In the genomic region with DNA sequence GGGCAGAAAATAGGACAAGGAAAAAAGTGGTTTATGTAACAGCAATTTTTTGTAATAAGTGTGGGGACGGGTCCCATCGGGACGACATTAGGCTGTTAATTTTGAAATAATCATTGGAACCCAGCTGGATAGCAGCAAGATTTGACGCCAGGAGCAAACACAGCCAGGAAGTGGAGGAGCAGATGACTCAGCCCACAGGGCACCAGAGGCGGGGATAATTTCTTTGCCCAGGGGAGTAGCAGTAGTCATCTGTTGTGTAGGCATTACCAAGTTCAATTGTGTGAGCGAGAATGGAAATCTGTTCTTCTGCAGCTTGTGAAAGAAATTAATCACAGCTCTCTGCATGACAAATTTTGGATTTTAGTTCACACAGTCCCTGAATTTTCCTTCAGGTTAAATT, we compare ENCODE assay signal across 8 cellular contexts. TPM values are rescaled to one million over a fixed set of nuclear protein-coding genes. Genes with fewer than 3 reads are reported as not detected.
DNase-seq lines count a peak whose midpoint lies in the region; ATAC-seq and TF ChIP-seq lines count a peak whose summit lies in the region.

No MANE protein-coding gene starts in this region.

- no peaks in the 10 kb centered on the region for H3K4me1 ChIP-seq in neural progenitor cell

- H3K27ac Mint-ChIP-seq in CD14-positive monocyte (peak overlapping the region; percentile 86 to 98 (median 94)), neural progenitor cell (peak overlapping the region; percentile 85)

- no peaks in the 10 kb centered on the region for H3K27me3 ChIP-seq in neural progenitor cell

- no peaks in the 10 kb centered on the region for H3K36me3 ChIP-seq in neural progenitor cell

- peaks cover 0 to 2% (median 0%) of the 10 kb centered on the region in 3 donors for H3K27me3 Mint-ChIP-seq in CD14-positive monocyte (ENCODE audit: low read depth in 3 of 3)
- H3K27me3 Mint-ChIP-seq in neural progenitor cell (ENCODE audit: insufficient read depth, low read depth), result no peaks in the 10 kb centered on the region

- peak overlapping the region; percentile 37 for H2AFZ ChIP-seq in neural progenitor cell (replicated peaks)

- no peak overlapping the region for H3K4me2 ChIP-seq in neural progenitor cell

- H4K20me1 ChIP-seq in neural progenitor cell (ENCODE audit: low read depth), result no peaks in the 10 kb centered on the region

- H3K9me3 ChIP-seq in neural progenitor cell (ENCODE audit: low read depth), result no peaks in the 10 kb centered on the region

- H3K4me3 Mint-ChIP-seq in CD14-positive monocyte (peak overlapping the region in 1 of 2 donors; percentile 63), neural progenitor cell (no peak overlapping the region)

- no peak overlapping the region for H3K9ac ChIP-seq in neural progenitor cell

- intact Hi-C loops in CD14-positive monocyte (cut with micrococcal nuclease), result no loop called here

- peak; percentile 88 for DNase-seq in CD14-positive monocyte (ENCODE audit: low spot score)
- peak; percentile 68 for DNase-seq in HK-2 (ENCODE audit: unreplicated experiment)
- peak; percentile 77 for DNase-seq in SK-MEL-5 (ENCODE audit: low read depth, low spot score)
- peak; percentile 88 for DNase-seq in fibroblast of the aortic adventitia (ENCODE audit: low read depth)
- no peak for DNase-seq in neural progenitor cell (ENCODE audit: low spot score)
- DNase-seq in stimulated activated CD8-positive, alpha-beta memory T cell treated with anti-CD3 and anti-CD28 coated beads, Interleukin-4, amount 100 ng/mL, for 48 hours, result no peak

- in situ Hi-C loops in SK-MEL-5 (cut with HindIII; ENCODE audit: low pct_unique_long_range_greater_than_20kb, low sequenced_read_pairs), result no loop called here

- H3K9me3 Mint-ChIP-seq in CD14-positive monocyte, result no peaks in the 10 kb centered on the region
- no peaks in the 10 kb centered on the region for H3K9me3 Mint-ChIP-seq in neural progenitor cell

- no peak overlapping the region for H3K27ac ChIP-seq in neural progenitor cell

- H3K79me2 ChIP-seq in neural progenitor cell (ENCODE audit: low read depth), result no peaks in the 10 kb centered on the region

- H3K36me3 Mint-ChIP-seq in CD14-positive monocyte (no peaks in the 10 kb centered on the region), neural progenitor cell (no peaks in the 10 kb centered on the region)

- no peak for ATAC-seq in GM21360 (IDR thresholded peaks at IDR 0.05; ENCODE audit: unreplicated experiment)
- no peak for ATAC-seq in GM19328 (IDR thresholded peaks at IDR 0.05; ENCODE audit: unreplicated experiment)

- no peaks in the 10 kb centered on the region for H3F3A ChIP-seq in neural progenitor cell (ENCODE audit: low read depth)

- H3K4me1 Mint-ChIP-seq in CD14-positive monocyte, result peaks cover 37% of the 10 kb centered on the region
- H3K4me1 Mint-ChIP-seq in neural progenitor cell, result peaks cover 29% of the 10 kb centered on the region

- H3K4me3 ChIP-seq in fibroblast of the aortic adventitia (ENCODE audit: low read depth, low read length) (no peak overlapping the region), neural progenitor cell (no peak overlapping the region)

- no peak for TF ChIP-seq CTCF in CD14-positive monocyte (IDR thresholded peaks at IDR 0.05)
- no peak for TF ChIP-seq CTCF in fibroblast of the aortic adventitia (IDR thresholded peaks at IDR 0.05; ENCODE audit: insufficient read depth, low read length)
- no peak for TF ChIP-seq CTCF in neural progenitor cell (IDR thresholded peaks at IDR 0.05)

RNA-seq across cellular contexts. Expression of a gene that starts 22.6 kb away (rescaled TPM):
- 10 to 100 TPM in 1 of 2 donors, 1 to 10 TPM in 1; 5.6 to 15.4 TPM for polyA plus RNA-seq in CD14-positive monocyte
- total RNA-seq in SK-MEL-5 (2014; rRNA removed; shearing (Covaris generic)), result 0.03 and 0.13 TPM in 2 replicates
- 0.02 and 0.13 TPM in 2 replicates for polyA plus RNA-seq in SK-MEL-5 (2015; cell fraction: cytosol; rRNA removed)
- 0.15 TPM in 1 of 2 replicates, not detected in the other for polyA plus RNA-seq in SK-MEL-5 (2015; cell fraction: nucleus; rRNA removed)
- total RNA-seq in fibroblast of the aortic adventitia (ENCODE audit: low replicate concordance) (36.6 and 61.1 TPM in 2 replicates), neural progenitor cell (ENCODE audit: low replicate concordance) (5.5 and 7.2 TPM in 2 replicates)

Comparison
In these comparisons a context has a peak if more than half of its experiments do, and no peak if none do; other contexts are left out.
1. DNase-seq: peak in CD14-positive monocyte (single experiment), HK-2 (single experiment), SK-MEL-5 (single experiment) and fibroblast of the aortic adventitia (single experiment); none in neural progenitor cell (single experiment) and stimulated activated CD8-positive, alpha-beta memory T cell treated with anti-CD3 and anti-CD28 coated beads, Interleukin-4, amount 100 ng/mL, for 48 hours (single experiment).